In the genomic region with DNA sequence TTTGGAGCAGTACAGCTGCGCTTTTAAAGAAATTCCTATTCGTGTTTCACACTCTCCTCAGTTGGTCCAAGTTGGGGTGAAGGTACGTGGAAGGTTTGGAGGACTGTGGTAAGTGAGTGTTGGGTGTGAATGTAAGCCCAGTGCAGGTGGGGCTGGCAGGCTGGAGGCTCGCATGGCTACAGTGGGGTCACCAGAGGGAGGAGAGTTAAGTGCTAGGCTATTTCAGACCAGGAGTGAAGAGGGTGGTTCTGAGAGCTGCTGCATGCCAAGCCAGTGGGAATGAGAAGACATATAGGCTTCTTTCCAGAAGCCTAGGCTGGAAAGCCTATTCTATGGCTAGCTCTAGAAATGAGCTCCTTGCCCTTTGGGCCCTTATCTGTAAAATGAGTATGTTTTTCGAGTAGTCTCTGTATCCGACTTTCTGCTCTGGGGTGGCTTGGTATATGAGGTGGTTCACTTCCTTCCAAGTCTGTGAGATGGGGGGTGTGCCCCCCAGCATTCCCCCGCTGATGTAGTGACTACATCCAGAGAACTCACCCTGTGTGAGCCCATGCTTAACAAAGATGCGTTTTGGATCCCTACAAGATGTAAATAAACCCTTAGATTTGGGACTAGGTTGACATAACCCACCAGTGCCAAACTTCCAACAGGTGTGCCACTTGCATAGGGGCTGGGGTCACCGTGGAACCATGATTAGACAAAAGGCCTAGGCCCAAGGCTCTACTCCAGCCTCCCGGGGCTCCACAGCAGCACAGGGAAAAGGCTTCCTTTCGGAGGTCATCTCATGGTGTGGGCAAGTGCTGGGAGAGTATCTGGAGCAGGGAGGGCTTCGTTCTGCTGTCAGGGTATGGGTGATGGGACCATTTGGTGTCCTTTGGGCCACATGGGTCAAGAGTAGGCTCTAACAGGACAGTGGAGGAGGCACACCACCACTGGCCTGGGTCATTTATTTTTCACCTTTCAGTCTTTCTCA, we compare ENCODE assay signal across 14 cellular contexts. TPM values are rescaled to one million over a fixed set of nuclear protein-coding genes. Genes with fewer than 3 reads are reported as not detected.
DNase-seq lines count a peak whose midpoint lies in the region; ATAC-seq and TF ChIP-seq lines count a peak whose summit lies in the region.
"Had no signal": no experiment of that assay in that cellular context is flagged by ENCODE, and none has a peak within 500 bp of the region (broad histone marks: within the 10 kb centered on the region; RNA-seq: fewer than 3 reads in every experiment).

No MANE protein-coding gene starts in this region.

- H3K9me3 Mint-ChIP-seq in activated naive CD4-positive, alpha-beta T cell treated with anti-CD3 and anti-CD28 coated beads, Interleukin-2, amount 10 ng/mL, durations not matched to agents 7 days and 5 days: no peaks in the 10 kb centered on the region
- H3K9me3 Mint-ChIP-seq in activated CD8-positive, alpha-beta T cell treated with anti-CD3 and anti-CD28 coated beads, Interleukin-2, amount 10 ng/mL, durations not matched to agents 7 days and 5 days (ENCODE audit: insufficient read depth): no peaks in the 10 kb centered on the region
- H3K9me3 Mint-ChIP-seq in endothelial cell (ENCODE audit: unreplicated experiment) (no peaks in the 10 kb centered on the region), mesothelial cell of epicardium (no peaks in the 10 kb centered on the region)
- no peaks in the 10 kb centered on the region for H3K9me3 Mint-ChIP-seq in stimulated activated effector memory CD8-positive, alpha-beta T cell treated with anti-CD3 and anti-CD28 coated beads, Interleukin-12 subunit alpha, Interleukin-12 subunit beta, amount 100 ng/mL, for 72 hours

- POLR2A ChIA-PET in activated CD8-positive, alpha-beta T cell treated with anti-CD3 and anti-CD28 coated beads, Interleukin-2, amount 10 ng/mL, durations not matched to agents 7 days and 5 days (lab: Charles Lee): interaction anchor here (1.2 to 5.6 kb wide), 5 partner anchors 10 to 75 kb away, joined by 3 to 25 read pairs (median 7); no protein-coding TSS in a partner anchor

- ATAC-seq in activated CD8-positive, alpha-beta T cell treated with anti-CD3 and anti-CD28 coated beads, Interleukin-2, amount 10 ng/mL, durations not matched to agents 7 days and 5 days: no peak
- no peak for ATAC-seq in stimulated activated effector memory CD8-positive, alpha-beta T cell treated with anti-CD3 and anti-CD28 coated beads, Interleukin-12 subunit alpha, Interleukin-12 subunit beta, amount 100 ng/mL, for 72 hours

- peak overlapping the region; percentile 79 for H3K4me3 Mint-ChIP-seq in activated naive CD4-positive, alpha-beta T cell treated with anti-CD3 and anti-CD28 coated beads, Interleukin-2, amount 10 ng/mL, durations not matched to agents 7 days and 5 days
- H3K4me3 Mint-ChIP-seq in activated CD8-positive, alpha-beta T cell treated with anti-CD3 and anti-CD28 coated beads, Interleukin-2, amount 10 ng/mL, durations not matched to agents 7 days and 5 days: peak overlapping the region; percentile 69
- peak overlapping the region; percentile 66 for H3K4me3 Mint-ChIP-seq in endothelial cell (ENCODE audit: unreplicated experiment)
- peak overlapping the region; percentile 67 for H3K4me3 Mint-ChIP-seq in stimulated activated effector memory CD8-positive, alpha-beta T cell treated with anti-CD3 and anti-CD28 coated beads, Interleukin-12 subunit alpha, Interleukin-12 subunit beta, amount 100 ng/mL, for 72 hours
- H3K4me3 Mint-ChIP-seq in mesothelial cell of epicardium: no peak overlapping the region

- TF ChIP-seq CTCF in endothelial cell (IDR thresholded peaks at IDR 0.05; ENCODE audit: unreplicated experiment) (no peak), GM13977 (IDR thresholded peaks at IDR 0.05; ENCODE audit: extremely low read depth, insufficient read depth, missing control alignments) (no peak), mesothelial cell of epicardium (IDR thresholded peaks at IDR 0.05; ENCODE audit: unreplicated experiment) (no peak)

- peak overlapping the region; percentile 95 for H3K27ac Mint-ChIP-seq in activated naive CD4-positive, alpha-beta T cell treated with anti-CD3 and anti-CD28 coated beads, Interleukin-2, amount 10 ng/mL, durations not matched to agents 7 days and 5 days
- H3K27ac Mint-ChIP-seq in activated CD8-positive, alpha-beta T cell treated with anti-CD3 and anti-CD28 coated beads, Interleukin-2, amount 10 ng/mL, durations not matched to agents 7 days and 5 days: peak overlapping the region; percentile 35
- no peak overlapping the region for H3K27ac Mint-ChIP-seq in endothelial cell (ENCODE audit: unreplicated experiment)
- no peak overlapping the region for H3K27ac Mint-ChIP-seq in stimulated activated effector memory CD8-positive, alpha-beta T cell treated with anti-CD3 and anti-CD28 coated beads, Interleukin-12 subunit alpha, Interleukin-12 subunit beta, amount 100 ng/mL, for 72 hours
- no peak overlapping the region for H3K27ac Mint-ChIP-seq in mesothelial cell of epicardium

- CTCF ChIA-PET in activated naive CD4-positive, alpha-beta T cell treated with anti-CD3 and anti-CD28 coated beads, Interleukin-2, amount 10 ng/mL, durations not matched to agents 7 days and 5 days (lab: Charles Lee): interaction anchor here (0.6 to 4.4 kb wide), 6 partner anchors 15 to 288 kb away, joined by 3 to 31 read pairs (median 5); no protein-coding TSS in a partner anchor
- CTCF ChIA-PET in activated CD8-positive, alpha-beta T cell treated with anti-CD3 and anti-CD28 coated beads, Interleukin-2, amount 10 ng/mL, durations not matched to agents 7 days and 5 days (lab: Charles Lee): no interaction called here

- peaks cover 73% of the 10 kb centered on the region for H3K4me1 Mint-ChIP-seq in activated naive CD4-positive, alpha-beta T cell treated with anti-CD3 and anti-CD28 coated beads, Interleukin-2, amount 10 ng/mL, durations not matched to agents 7 days and 5 days
- H3K4me1 Mint-ChIP-seq in activated CD8-positive, alpha-beta T cell treated with anti-CD3 and anti-CD28 coated beads, Interleukin-2, amount 10 ng/mL, durations not matched to agents 7 days and 5 days (ENCODE audit: low read depth): peaks cover 82% of the 10 kb centered on the region
- peaks cover 7% of the 10 kb centered on the region for H3K4me1 Mint-ChIP-seq in endothelial cell (ENCODE audit: unreplicated experiment)
- H3K4me1 Mint-ChIP-seq in stimulated activated effector memory CD8-positive, alpha-beta T cell treated with anti-CD3 and anti-CD28 coated beads, Interleukin-12 subunit alpha, Interleukin-12 subunit beta, amount 100 ng/mL, for 72 hours: peaks cover 80% of the 10 kb centered on the region
- peaks cover 8% of the 10 kb centered on the region for H3K4me1 Mint-ChIP-seq in mesothelial cell of epicardium

- peaks cover 34% of the 10 kb centered on the region for H3K27me3 Mint-ChIP-seq in activated naive CD4-positive, alpha-beta T cell treated with anti-CD3 and anti-CD28 coated beads, Interleukin-2, amount 10 ng/mL, durations not matched to agents 7 days and 5 days
- H3K27me3 Mint-ChIP-seq in activated CD8-positive, alpha-beta T cell treated with anti-CD3 and anti-CD28 coated beads, Interleukin-2, amount 10 ng/mL, durations not matched to agents 7 days and 5 days (ENCODE audit: low read depth): peaks cover 9% of the 10 kb centered on the region
- peaks cover 12% of the 10 kb centered on the region for H3K27me3 Mint-ChIP-seq in endothelial cell (ENCODE audit: unreplicated experiment)
- peaks cover 34% of the 10 kb centered on the region for H3K27me3 Mint-ChIP-seq in mesothelial cell of epicardium (ENCODE audit: low read depth)

- DNase-seq in activated naive CD4-positive, alpha-beta T cell treated with anti-CD3 and anti-CD28 coated beads, Interleukin-2, amount 10 ng/mL, durations not matched to agents 7 days and 5 days: no peak
- no peak for DNase-seq in activated naive CD4-positive, alpha-beta T cell treated with anti-CD3 and anti-CD28 coated beads, Interleukin-2, amount 50 U/mL, for 16 hours
- no peak for DNase-seq in activated CD8-positive, alpha-beta T cell treated with anti-CD3 and anti-CD28 coated beads, Interleukin-2, amount 10 ng/mL, durations not matched to agents 7 days and 5 days
- DNase-seq in endothelial cell (ENCODE audit: low spot score): no peak
- DNase-seq in stimulated activated effector memory CD8-positive, alpha-beta T cell treated with anti-CD3 and anti-CD28 coated beads, Interleukin-12 subunit alpha, Interleukin-12 subunit beta, amount 100 ng/mL, for 72 hours (ENCODE audit: low spot score in 2 of 2): no peak
- DNase-seq in GM13977 (ENCODE audit: low spot score): no peak
- no peak for DNase-seq in nucleus accumbens (lab: John Stamatoyannopoulos, UW)
- no peak for DNase-seq in mesothelial cell of epicardium (ENCODE audit: low spot score in 2 of 2, unreplicated experiment in 2 of 2)
- DNase-seq: activated CD4-positive, CD25-positive, alpha-beta regulatory T cell; cortex of kidney; mesendoderm; NCI-H2081 treated with DMSO at 0.1 percent for 48 hours; NCI-H69; SW 1271 had no signal

- H3K36me3 Mint-ChIP-seq in activated naive CD4-positive, alpha-beta T cell treated with anti-CD3 and anti-CD28 coated beads, Interleukin-2, amount 10 ng/mL, durations not matched to agents 7 days and 5 days: peaks cover 69% of the 10 kb centered on the region
- H3K36me3 Mint-ChIP-seq in activated CD8-positive, alpha-beta T cell treated with anti-CD3 and anti-CD28 coated beads, Interleukin-2, amount 10 ng/mL, durations not matched to agents 7 days and 5 days (ENCODE audit: low read depth): peaks cover 54% of the 10 kb centered on the region
- H3K36me3 Mint-ChIP-seq in endothelial cell (ENCODE audit: low read depth, unreplicated experiment): peaks cover 12% of the 10 kb centered on the region
- H3K36me3 Mint-ChIP-seq in stimulated activated effector memory CD8-positive, alpha-beta T cell treated with anti-CD3 and anti-CD28 coated beads, Interleukin-12 subunit alpha, Interleukin-12 subunit beta, amount 100 ng/mL, for 72 hours: peaks cover 24% of the 10 kb centered on the region
- no peaks in the 10 kb centered on the region for H3K36me3 Mint-ChIP-seq in mesothelial cell of epicardium

- in situ Hi-C loops in GM13977 (cut with MboI; ENCODE audit: low pct_unique_long_range_greater_than_20kb, low sequenced_read_pairs, unreplicated experiment): no loop called here

RNA-seq across cellular contexts. Expression of a gene that starts 2.6 kb away (rescaled TPM):
- 10 to 100 TPM; 93.4 to 97.8 TPM for total RNA-seq in activated CD8-positive, alpha-beta T cell treated with anti-CD3 and anti-CD28 coated beads, Interleukin-2, amount 10 ng/mL, durations not matched to agents 7 days and 5 days
- total RNA-seq in endothelial cell (ENCODE audit: unreplicated experiment) (9.5 TPM), mesothelial cell of epicardium (7.5 to 9.0 TPM (median 8.0 TPM) in 3 replicates)

RNA-seq across cellular contexts. Expression of a gene that starts 59.7 kb away (rescaled TPM):
- 100 to 1,000 TPM; 203 to 206 TPM for total RNA-seq in activated CD8-positive, alpha-beta T cell treated with anti-CD3 and anti-CD28 coated beads, Interleukin-2, amount 10 ng/mL, durations not matched to agents 7 days and 5 days
- total RNA-seq in endothelial cell (ENCODE audit: unreplicated experiment) (471 TPM), mesothelial cell of epicardium (342 to 352 TPM (median 344 TPM) in 3 replicates)

Comparison
In these comparisons a context has a peak if more than half of its experiments do, and no peak if none do; other contexts are left out.
1. H3K27ac Mint-ChIP-seq: peak in activated naive CD4-positive, alpha-beta T cell treated with anti-CD3 and anti-CD28 coated beads, Interleukin-2, amount 10 ng/mL, durations not matched to agents 7 days and 5 days (single experiment) and activated CD8-positive, alpha-beta T cell treated with anti-CD3 and anti-CD28 coated beads, Interleukin-2, amount 10 ng/mL, durations not matched to agents 7 days and 5 days (single experiment); none in endothelial cell (single experiment), stimulated activated effector memory CD8-positive, alpha-beta T cell treated with anti-CD3 and anti-CD28 coated beads, Interleukin-12 subunit alpha, Interleukin-12 subunit beta, amount 100 ng/mL, for 72 hours (single experiment) and mesothelial cell of epicardium (single experiment).